In the genomic region with DNA sequence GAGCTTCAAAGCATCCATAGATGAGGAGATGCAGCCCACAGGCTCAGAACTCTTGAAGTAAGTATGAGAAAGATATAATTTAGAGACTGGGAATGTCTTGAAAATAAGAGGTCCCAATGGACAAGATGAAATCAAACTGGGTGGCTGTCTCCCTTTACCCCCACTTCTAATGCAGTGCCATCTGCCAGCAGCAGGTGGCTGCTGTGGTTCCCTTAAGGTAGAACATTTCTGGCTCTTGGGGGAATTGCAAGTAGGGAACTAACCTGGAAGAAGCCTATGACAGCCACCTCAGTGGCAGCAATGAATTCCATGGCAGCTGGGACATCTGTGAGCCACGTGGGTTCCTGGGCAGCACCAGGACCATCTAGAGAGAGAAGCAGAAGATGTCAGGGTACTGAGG, we compare ENCODE assay signal across 11 cellular contexts. TPM values are rescaled to one million over a fixed set of nuclear protein-coding genes. Genes with fewer than 3 reads are reported as not detected.
DNase-seq lines count a peak whose midpoint lies in the region; ATAC-seq and TF ChIP-seq lines count a peak whose summit lies in the region.
"Had no signal": no experiment of that assay in that cellular context is flagged by ENCODE, and none has a peak within 500 bp of the region (broad histone marks: within the 10 kb centered on the region; RNA-seq: fewer than 3 reads in every experiment).

No MANE protein-coding gene starts in this region.

- 0 out of 2 replicates have a peak, but pooled peaks have one; percentile 1 for TF ChIP-seq CTCF in C4-2B (conservative IDR thresholded peaks at IDR 0.05)
- peak; percentile 36 for TF ChIP-seq CTCF in endothelial cell (IDR thresholded peaks at IDR 0.05; ENCODE audit: unreplicated experiment)
- TF ChIP-seq CTCF in vagina (IDR thresholded peaks at IDR 0.05), result no peak

- H3K36me3 Mint-ChIP-seq in endothelial cell (ENCODE audit: low read depth, unreplicated experiment), result peaks cover 9% of the 10 kb centered on the region

- ATAC-seq in GM18502 (IDR thresholded peaks at IDR 0.05; ENCODE audit: poor library complexity, unreplicated experiment), result peak; percentile 63
- ATAC-seq in HG02571 (IDR thresholded peaks at IDR 0.05; ENCODE audit: unreplicated experiment), result no peak
- no peak for ATAC-seq in HG02852 (IDR thresholded peaks at IDR 0.05; ENCODE audit: unreplicated experiment)
- ATAC-seq: activated CD4-positive, CD25-positive, alpha-beta regulatory T cell treated with anti-CD3 and anti-CD28 coated beads, Interleukin-2, amount 50 U/mL, for 24 hours had no signal

- intact Hi-C loops in vagina (cut with DNase I) (no loop called here), posterior vena cava (cut with DNase I) (loop anchor here in 1 of 2 donors (10.0 kb wide), 1 partner anchor 47 kb away; no protein-coding TSS in a partner anchor)

- H3K27ac ChIP-seq in C4-2B (no peak overlapping the region), vagina (no peak overlapping the region)

- no peaks in the 10 kb centered on the region for H3K9me3 Mint-ChIP-seq in endothelial cell (ENCODE audit: unreplicated experiment)

- H3K4me1 Mint-ChIP-seq in endothelial cell (ENCODE audit: unreplicated experiment), result no peaks in the 10 kb centered on the region

- peaks cover 5% of the 10 kb centered on the region for H3K27me3 Mint-ChIP-seq in endothelial cell (ENCODE audit: unreplicated experiment)

- H3K27me3 ChIP-seq in vagina, result no peaks in the 10 kb centered on the region

- peak; percentile 41 for DNase-seq in NCI-H2171 treated with DMSO at 0.1 percent for 48 hours (lab: John Stamatoyannopoulos, UW)
- DNase-seq in endothelial cell (ENCODE audit: low spot score), result no peak
- DNase-seq in vagina (ENCODE audit: extremely low spot score in 2 of 2), result no peak
- no peak for DNase-seq in posterior vena cava (ENCODE audit: low spot score)
- DNase-seq: NCI-H187 treated with DMSO at 0.1 percent for 48 hours had no signal

- no peaks in the 10 kb centered on the region for H3K9me3 ChIP-seq in vagina

- no peaks in the 10 kb centered on the region for H3K4me1 ChIP-seq in vagina

- TF ChIP-seq POLR2A in vagina (IDR thresholded peaks at IDR 0.05), result no peak

- H3K4me3 Mint-ChIP-seq in endothelial cell (ENCODE audit: unreplicated experiment), result no peak overlapping the region

- H3K4me3 ChIP-seq in vagina, result no peak overlapping the region
- H3K4me3 ChIP-seq: lung had no signal

- no peaks in the 10 kb centered on the region for H3K36me3 ChIP-seq in vagina

- H3K27ac Mint-ChIP-seq in endothelial cell (ENCODE audit: unreplicated experiment), result no peak overlapping the region

RNA-seq across cellular contexts. Expression of a gene that starts 0.6 kb away (rescaled TPM):
- total RNA-seq in endothelial cell (ENCODE audit: unreplicated experiment), result 0.46 TPM
- total RNA-seq in vagina, result 2.2 TPM
- total RNA-seq in posterior vena cava, result 1 to 10 TPM; 1.0 to 1.2 TPM

RNA-seq across cellular contexts. Expression of a gene that starts 23.7 kb away (rescaled TPM):
- total RNA-seq in endothelial cell (ENCODE audit: unreplicated experiment), result 217 TPM
- 153 TPM for total RNA-seq in vagina
- total RNA-seq in posterior vena cava, result 100 to 1,000 TPM in 1 of 2 donors, 10 to 100 TPM in 1; 96.6 to 157 TPM

RNA-seq across cellular contexts. Expression of a gene that starts 35.2 kb away (rescaled TPM):
- total RNA-seq in endothelial cell (ENCODE audit: unreplicated experiment) (not detected), vagina (not detected), posterior vena cava (not detected)

RNA-seq across cellular contexts. Expression of a gene that starts 52.0 kb away (rescaled TPM):
- 0.26 TPM for total RNA-seq in endothelial cell (ENCODE audit: unreplicated experiment)
- 1,065 TPM for total RNA-seq in vagina
- 1,000 to 10,000 TPM; 4,815 to 5,579 TPM for total RNA-seq in posterior vena cava

Comparison
In these comparisons a context has a peak if more than half of its experiments do, and no peak if none do; other contexts are left out.
1. CTCF ChIP-seq: peak in C4-2B (single experiment) and endothelial cell (single experiment); none in vagina (0 of 3).